10 cellular contexts compared by ENCODE assay signal in genomic region chr4:79958511-79959264, GRCh38.
"Had no signal": no experiment of that assay in that cellular context is flagged by ENCODE, and none has a peak within 500 bp of the region (broad histone marks: within the 10 kb centered on the region; RNA-seq: fewer than 3 reads in every experiment).

No MANE protein-coding gene starts in this region.

- H3K27me3 ChIP-seq: adrenal gland, body of pancreas, hepatocyte had no signal

- H3K4me1 ChIP-seq: adrenal gland, body of pancreas had no signal

- H3K36me3 ChIP-seq: adrenal gland had no signal

- DNase-seq: activated CD4-positive, alpha-beta T cell treated with anti-CD3 and anti-CD28 coated beads for 48 hours; activated naive CD4-positive, alpha-beta T cell treated with anti-CD3 and anti-CD28 coated beads, Interleukin-2, amount 50 U/mL, for 16 hours; adrenal gland; body of pancreas; central memory CD4-positive, alpha-beta T cell; cortex of kidney; effector CD8-positive, alpha-beta T cell; kidney glomerular epithelial cell had no signal

- H3K9me3 ChIP-seq: adrenal gland, body of pancreas had no signal

- ATAC-seq: activated T-helper 17 cell treated with anti-CD3 and anti-CD28 coated beads, Interleukin-2, amount 50 U/mL, for 72 hours; body of pancreas had no signal

- H3K27ac ChIP-seq: adrenal gland, body of pancreas, hepatocyte had no signal

- H3K4me3 ChIP-seq: adrenal gland, body of pancreas, hepatocyte had no signal
